8 cellular contexts compared by ENCODE assay signal in genomic region chr7:22884911-22885823, GRCh38.
A peak's percentile ranks its signal among the peaks of the same experiment; 100 is the strongest.
DNase-seq lines count a peak whose midpoint lies in the region; ATAC-seq and TF ChIP-seq lines count a peak whose summit lies in the region.

No MANE protein-coding gene starts in this region.

- H4K20me1 ChIP-seq in hepatocyte (ENCODE audit: insufficient read depth, poor library complexity, severe bottlenecking), result no peaks in the 10 kb centered on the region

- H3K27ac ChIP-seq in hepatocyte, result no peak overlapping the region

- WGBS in hepatocyte (ENCODE audit: low lambda C conversion rate, missing lambda C conversion rate), result 79% methylated on average over 5 of the region's 5 CpGs

- H3K4me3 ChIP-seq in choroid plexus epithelial cell (ENCODE audit: low read depth, low read length), result no peak overlapping the region
- no peak overlapping the region for H3K4me3 ChIP-seq in hepatocyte

- no peak for TF ChIP-seq CTCF in choroid plexus epithelial cell (conservative IDR thresholded peaks at IDR 0.05; ENCODE audit: low read depth, low read length)
- no peak for TF ChIP-seq CTCF in hepatocyte (IDR thresholded peaks at IDR 0.05; ENCODE audit: poor library complexity)

- H3K9me2 ChIP-seq in hepatocyte (replicated peaks; ENCODE audit: insufficient read depth), result no peaks in the 10 kb centered on the region

- H2AFZ ChIP-seq in hepatocyte, result no peak overlapping the region

- H3K36me3 ChIP-seq in hepatocyte (replicated peaks; ENCODE audit: insufficient read depth, low read depth), result no peaks in the 10 kb centered on the region

- H3K27me3 ChIP-seq in hepatocyte, result no peaks in the 10 kb centered on the region

- ATAC-seq in GM18861 (IDR thresholded peaks at IDR 0.05; ENCODE audit: unreplicated experiment), result peak; percentile 59
- peak; percentile 69 for ATAC-seq in GM21723 (IDR thresholded peaks at IDR 0.05; ENCODE audit: unreplicated experiment)
- peak; percentile 31 for ATAC-seq in HG03565 (IDR thresholded peaks at IDR 0.05; ENCODE audit: unreplicated experiment)

- H3K4me2 ChIP-seq in hepatocyte, result no peak overlapping the region

- DNase-seq in choroid plexus epithelial cell (ENCODE audit: low read depth) (peak; percentile 25), NCI-H1105 (lab: John Stamatoyannopoulos, UW) (no peak), hepatocyte (ENCODE audit: low spot score) (no peak), HT-29 (ENCODE audit: low spot score) (no peak)
- no peak for DNase-seq in activated CD4-positive, alpha-beta T cell treated with anti-CD3 and anti-CD28 coated beads for 4 hours

- no peaks in the 10 kb centered on the region for H3K79me2 ChIP-seq in hepatocyte

- no peaks in the 10 kb centered on the region for H3K9me3 ChIP-seq in hepatocyte (ENCODE audit: low read depth)

- no peaks in the 10 kb centered on the region for H3K4me1 ChIP-seq in hepatocyte (ENCODE audit: insufficient read depth)
